Comparison of ENCODE assay signal across 13 cellular contexts in genomic region chr4:147586637-147587036, GRCh38. TPM values are rescaled to one million over a fixed set of nuclear protein-coding genes. Genes with fewer than 3 reads are reported as not detected.
A peak's percentile ranks its signal among the peaks of the same experiment; 100 is the strongest.
DNase-seq lines count a peak whose midpoint lies in the region; ATAC-seq, FAIRE-seq and TF ChIP-seq lines count a peak whose summit lies in the region.
"Had no signal": no experiment of that assay in that cellular context is flagged by ENCODE, and none has a peak within 500 bp of the region (broad histone marks: within the 10 kb centered on the region; RNA-seq: fewer than 3 reads in every experiment).

No MANE protein-coding gene starts in this region.

- no peak overlapping the region for H3K4me2 ChIP-seq in smooth muscle cell

- no peak overlapping the region for H3K9ac ChIP-seq in smooth muscle cell (ENCODE audit: low read depth)

- no peaks in the 10 kb centered on the region for H3K79me2 ChIP-seq in smooth muscle cell (ENCODE audit: low read depth)

- peak; percentile 69 for ATAC-seq in GM18907 (IDR thresholded peaks at IDR 0.05; ENCODE audit: unreplicated experiment)
- ATAC-seq in HG02588 (IDR thresholded peaks at IDR 0.05; ENCODE audit: unreplicated experiment) = peak; percentile 79
- ATAC-seq in HG03460 (IDR thresholded peaks at IDR 0.05; ENCODE audit: unreplicated experiment) = peak; percentile 64
- ATAC-seq: CD8-positive, alpha-beta T cell; gastrocnemius medialis; pancreas had no signal

- no peak overlapping the region for H3K4me3 ChIP-seq in smooth muscle cell
- H3K4me3 ChIP-seq: gastrocnemius medialis, pancreas had no signal

- 67% methylated on average over 4 of the region's 4 CpGs for WGBS in smooth muscle cell (ENCODE audit: low lambda C conversion rate)

- H3K4me1 ChIP-seq in smooth muscle cell (ENCODE audit: low read depth) = peaks cover 22% of the 10 kb centered on the region
- H3K4me1 ChIP-seq: gastrocnemius medialis, pancreas had no signal

- no peak for FAIRE-seq in GM19239 (lab: Jason Lieb, UNC)
- FAIRE-seq: pancreas had no signal

- H4K20me1 ChIP-seq in smooth muscle cell (ENCODE audit: low read depth) = no peaks in the 10 kb centered on the region

- no peaks in the 10 kb centered on the region for H3K9me3 ChIP-seq in smooth muscle cell (replicated peaks; ENCODE audit: low read depth)
- H3K9me3 ChIP-seq: gastrocnemius medialis, pancreas had no signal

- no peak for TF ChIP-seq CTCF in smooth muscle cell (IDR thresholded peaks at IDR 0.05; ENCODE audit: borderline replicate concordance, insufficient read depth, poor library complexity, severe bottlenecking)

- no peaks in the 10 kb centered on the region for H3K36me3 ChIP-seq in smooth muscle cell (ENCODE audit: low read depth)
- H3K36me3 ChIP-seq: gastrocnemius medialis, pancreas had no signal

- H3K27ac ChIP-seq in smooth muscle cell (ENCODE audit: low read depth) = no peak overlapping the region
- H3K27ac ChIP-seq: gastrocnemius medialis, pancreas had no signal

- H2AFZ ChIP-seq in smooth muscle cell (ENCODE audit: low read depth) = peak overlapping the region; percentile 21

- DNase-seq in smooth muscle cell (lab: John Stamatoyannopoulos, UW; ENCODE audit: unreplicated experiment) (no peak), GM19239 (ENCODE audit: insufficient read length, low spot score) (no peak), DMS79 treated with DMSO at 0.1 percent for 48 hours (lab: John Stamatoyannopoulos, UW) (no peak), iPS-NIHi7 (ENCODE audit: extremely low spot score) (no peak)
- DNase-seq: activated CD4-positive, alpha-beta T cell treated with anti-CD3 and anti-CD28 coated beads for 1 hour; CD8-positive, alpha-beta T cell; gastrocnemius medialis; NCI-H526; pancreas; stimulated activated CD4-positive, alpha-beta T cell treated with anti-CD3 and anti-CD28 coated beads, Interleukin-4, amount 100 ng/mL, for 1 hour had no signal

- no peaks in the 10 kb centered on the region for H3K27me3 ChIP-seq in smooth muscle cell (ENCODE audit: low read depth)
- H3K27me3 ChIP-seq: gastrocnemius medialis, pancreas had no signal

- no peaks in the 10 kb centered on the region for H3F3A ChIP-seq in smooth muscle cell (ENCODE audit: low read depth)

RNA-seq across cellular contexts. Expression of gene TMEM184C, which starts 30.6 kb away (rescaled TPM):
- 33.2 and 40.4 TPM in 2 replicates for total RNA-seq in smooth muscle cell
- polyA plus RNA-seq in smooth muscle cell = 17.2 and 21.6 TPM in 2 replicates
